ENCODE assay signal across 14 cellular contexts in genomic region chr13:100657881-100658315, GRCh38. TPM values are rescaled to one million over a fixed set of nuclear protein-coding genes. Genes with fewer than 3 reads are reported as not detected.
A peak's percentile ranks its signal among the peaks of the same experiment; 100 is the strongest.
DNase-seq lines count a peak whose midpoint lies in the region; ATAC-seq and TF ChIP-seq lines count a peak whose summit lies in the region.
"Had no signal": no experiment of that assay in that cellular context is flagged by ENCODE, and none has a peak within 500 bp of the region (broad histone marks: within the 10 kb centered on the region; RNA-seq: fewer than 3 reads in every experiment).

No MANE protein-coding gene starts in this region.

- ATAC-seq in GM18505 (IDR thresholded peaks at IDR 0.05; ENCODE audit: unreplicated experiment) = peak; percentile 15
- ATAC-seq in HG02610 (IDR thresholded peaks at IDR 0.05; ENCODE audit: unreplicated experiment) = peak; percentile 4
- no peak for ATAC-seq in activated naive CD8-positive, alpha-beta T cell treated with anti-CD3 and anti-CD28 coated beads, Interleukin-2, amount 10 ng/mL, durations not matched to agents 7 days and 5 days (ENCODE audit: low read depth)
- ATAC-seq in natural killer cell = peak; percentile 6 to 27 (median 16)
- no peak for ATAC-seq in HG02938 (IDR thresholded peaks at IDR 0.05; ENCODE audit: unreplicated experiment)
- no peak for ATAC-seq in HG02973 (IDR thresholded peaks at IDR 0.05; ENCODE audit: unreplicated experiment)
- ATAC-seq: HepG2, SK-N-SH treated with all-trans-retinoic acid at 6 μM for 48 hours had no signal

- no peaks in the 10 kb centered on the region for H3K9me3 Mint-ChIP-seq in activated naive CD8-positive, alpha-beta T cell treated with anti-CD3 and anti-CD28 coated beads, Interleukin-2, amount 10 ng/mL, durations not matched to agents 7 days and 5 days
- H3K9me3 Mint-ChIP-seq in natural killer cell = no peaks in the 10 kb centered on the region

- TF ChIP-seq CTCF in natural killer cell (IDR thresholded peaks at IDR 0.05) = no peak

- H3K4me3 Mint-ChIP-seq in activated naive CD8-positive, alpha-beta T cell treated with anti-CD3 and anti-CD28 coated beads, Interleukin-2, amount 10 ng/mL, durations not matched to agents 7 days and 5 days = peak overlapping the region; percentile 68
- H3K4me3 Mint-ChIP-seq in natural killer cell = peak overlapping the region; percentile 79

- no peak for TF ChIP-seq POLR2A in GM18505 (IDR thresholded peaks at IDR 0.05; ENCODE audit: borderline replicate concordance, extremely low read depth, insufficient read depth, insufficient read length)

- H3K27me3 Mint-ChIP-seq in activated naive CD8-positive, alpha-beta T cell treated with anti-CD3 and anti-CD28 coated beads, Interleukin-2, amount 10 ng/mL, durations not matched to agents 7 days and 5 days = no peaks in the 10 kb centered on the region
- peaks cover 0 to 2% of the 10 kb centered on the region in 2 donors for H3K27me3 Mint-ChIP-seq in natural killer cell (ENCODE audit: low read depth in 2 of 2)

- POLR2A ChIA-PET in activated naive CD8-positive, alpha-beta T cell treated with anti-CD3 and anti-CD28 coated beads, Interleukin-2, amount 10 ng/mL, durations not matched to agents 7 days and 5 days (lab: Charles Lee) = interaction anchor here (2.0 kb wide), 1 partner anchor 17 kb away, joined by 8 read pairs; the partner anchor contains the start of gene TMTC4

- intact Hi-C loops in natural killer cell (cut with micrococcal nuclease) = no loop called here

- peak overlapping the region; percentile 82 for H3K27ac Mint-ChIP-seq in activated naive CD8-positive, alpha-beta T cell treated with anti-CD3 and anti-CD28 coated beads, Interleukin-2, amount 10 ng/mL, durations not matched to agents 7 days and 5 days
- H3K27ac Mint-ChIP-seq in natural killer cell = peak overlapping the region; percentile 58 to 76

- DNase-seq in activated naive CD8-positive, alpha-beta T cell treated with anti-CD3 and anti-CD28 coated beads, Interleukin-2, amount 10 ng/mL, durations not matched to agents 7 days and 5 days = no peak
- no peak for DNase-seq in natural killer cell
- no peak for DNase-seq in NCI-H2029 treated with DMSO at 0.1 percent for 48 hours (lab: John Stamatoyannopoulos, UW)
- DNase-seq in NOMO-1 treated with DMSO at 0.1 percent for 48 hours (lab: John Stamatoyannopoulos, UW; ENCODE audit: unreplicated experiment) = no peak
- DNase-seq: activated CD4-positive, alpha-beta T cell treated with anti-CD3 and anti-CD28 coated beads, Interleukin-2, amount 50 U/mL, for 48 hours; amniotic stem cell; Calu3; NCI-H187 had no signal

- peaks cover 27% of the 10 kb centered on the region for H3K4me1 Mint-ChIP-seq in activated naive CD8-positive, alpha-beta T cell treated with anti-CD3 and anti-CD28 coated beads, Interleukin-2, amount 10 ng/mL, durations not matched to agents 7 days and 5 days
- H3K4me1 Mint-ChIP-seq in natural killer cell = peaks cover 53 to 56% of the 10 kb centered on the region in 2 donors

- H3K36me3 Mint-ChIP-seq in activated naive CD8-positive, alpha-beta T cell treated with anti-CD3 and anti-CD28 coated beads, Interleukin-2, amount 10 ng/mL, durations not matched to agents 7 days and 5 days = peaks cover 52% of the 10 kb centered on the region
- peaks cover 8% of the 10 kb centered on the region for H3K36me3 Mint-ChIP-seq in natural killer cell

RNA-seq across cellular contexts. Expression of gene TMTC4, which starts 16.7 kb away (rescaled TPM):
- total RNA-seq in activated naive CD8-positive, alpha-beta T cell treated with anti-CD3 and anti-CD28 coated beads, Interleukin-2, amount 10 ng/mL, durations not matched to agents 7 days and 5 days = 10 to 100 TPM; 34.6 to 38.8 TPM
- total RNA-seq in natural killer cell = 10 to 100 TPM; 16.2 to 24.9 (median 17.3) TPM

Comparison
In these comparisons a context has a peak if more than half of its experiments do, and no peak if none do; other contexts are left out.
1. ATAC-seq: peak in GM18505 (single experiment), HG02610 (single experiment) and natural killer cell (3 of 3); none in activated naive CD8-positive, alpha-beta T cell treated with anti-CD3 and anti-CD28 coated beads, Interleukin-2, amount 10 ng/mL, durations not matched to agents 7 days and 5 days (single experiment), HG02938 (single experiment) and HG02973 (single experiment).